Comparison of ENCODE assay signal across 17 cellular contexts in the genomic region with DNA sequence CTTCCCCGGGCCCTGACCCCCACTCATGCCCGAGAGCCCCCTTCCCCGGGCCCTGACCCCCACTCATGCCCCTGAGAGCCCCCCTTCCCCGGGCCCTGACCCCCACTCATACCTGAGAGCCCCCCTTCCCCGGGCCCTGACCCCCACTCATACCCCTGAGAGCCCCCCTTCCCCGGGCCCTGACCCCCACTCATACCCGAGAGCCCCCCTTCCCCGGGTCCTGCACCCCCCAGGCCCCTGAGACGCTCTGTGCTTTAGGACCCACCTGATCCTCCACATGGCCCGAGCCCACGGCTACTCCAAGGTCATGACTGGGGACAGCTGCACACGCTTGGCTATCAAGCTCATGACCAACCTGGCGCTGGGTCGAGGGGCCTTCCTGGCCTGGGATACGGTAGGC. TPM values are rescaled to one million over a fixed set of nuclear protein-coding genes. Genes with fewer than 3 reads are reported as not detected.
DNase-seq lines count a peak whose midpoint lies in the region; ATAC-seq and TF ChIP-seq lines count a peak whose summit lies in the region.
"Had no signal": no experiment of that assay in that cellular context is flagged by ENCODE, and none has a peak within 500 bp of the region (broad histone marks: within the 10 kb centered on the region; RNA-seq: fewer than 3 reads in every experiment).

No MANE protein-coding gene starts in this region.

- no peaks in the 10 kb centered on the region for H3K9me3 Mint-ChIP-seq in activated T-cell treated with anti-CD3 and anti-CD28 coated beads, Interleukin-2, amount 50 U/mL, for 24 hours
- H3K9me3 Mint-ChIP-seq in activated T-cell treated with anti-CD3 and anti-CD28 coated beads, Interleukin-2, amount 50 U/mL, for 4 hours = no peaks in the 10 kb centered on the region
- no peaks in the 10 kb centered on the region for H3K9me3 Mint-ChIP-seq in H9
- H3K9me3 Mint-ChIP-seq: CD14-positive monocyte; CD4-positive, alpha-beta memory T cell had no signal

- H3K9ac ChIP-seq in H9 (ENCODE audit: extremely low read depth, insufficient read length, low read length) (no peak overlapping the region), neuronal stem cell (ENCODE audit: low read depth, low read length, poor library complexity) (no peak overlapping the region)
- H3K9ac ChIP-seq: BLaER1, GM23248 had no signal

- H3K27me3 ChIP-seq in H9 (ENCODE audit: insufficient read depth, low read length) (no peaks in the 10 kb centered on the region), neuronal stem cell (ENCODE audit: control insufficient read depth in 3 of 3, insufficient read depth in 3 of 3, low read depth in 1 of 3, low read length in 3 of 3) (no peaks in the 10 kb centered on the region), upper lobe of left lung (no peaks in the 10 kb centered on the region)
- H3K27me3 ChIP-seq: BLaER1 had no signal

- H3K4me2 ChIP-seq in H9 (ENCODE audit: insufficient read depth, insufficient read length, low read length) = no peak overlapping the region
- H3K4me2 ChIP-seq in neuronal stem cell (ENCODE audit: insufficient read depth, low read length, poor library complexity, severe bottlenecking) = no peak overlapping the region
- H3K4me2 ChIP-seq: BLaER1 had no signal

- no peak overlapping the region for H3K27ac ChIP-seq in H9 (ENCODE audit: insufficient read length, low read depth, low read length)
- H3K27ac ChIP-seq in neuronal stem cell (replicated peaks; ENCODE audit: low read length) = no peak overlapping the region
- H3K27ac ChIP-seq in upper lobe of left lung = no peak overlapping the region
- H3K27ac ChIP-seq: BLaER1, GM23248 had no signal

- H3K4me1 ChIP-seq in H9 (ENCODE audit: insufficient read depth, low read length) (no peaks in the 10 kb centered on the region), neuronal stem cell (ENCODE audit: control insufficient read depth in 2 of 2, insufficient read depth in 1 of 2, low read depth in 1 of 2, low read length in 2 of 2) (no peaks in the 10 kb centered on the region), upper lobe of left lung (no peaks in the 10 kb centered on the region)

- no CpG with 5 or more reads among the region's 15 CpGs for WGBS in H9 (ENCODE audit: extremely low coverage, insufficient read length, low lambda C conversion rate)
- WGBS in neuronal stem cell (ENCODE audit: extremely low coverage in 2 of 2, insufficient read length in 2 of 2, insufficient replicate concordance in 1 of 2), 2 donors = no CpG with 5 or more reads among the region's 15 CpGs
- WGBS in upper lobe of left lung, 2 donors = 68 to 81% methylated on average over 3 to 5 of the region's 15 CpGs

- peak overlapping the region; percentile 61 for H3K27ac Mint-ChIP-seq in activated T-cell treated with anti-CD3 and anti-CD28 coated beads, Interleukin-2, amount 50 U/mL, for 24 hours
- no peak overlapping the region for H3K27ac Mint-ChIP-seq in H9

- no peak overlapping the region for H3K56ac ChIP-seq in H9 (ENCODE audit: insufficient read length, low read depth, low read length)

- CTCF ChIA-PET in GM10248 (lab: Yijun Ruan, JAX) = interaction anchor here (6.2 kb wide), 1 partner anchor 23 kb away, joined by 38 read pairs; no protein-coding TSS in a partner anchor

- no peaks in the 10 kb centered on the region for H3K9me3 ChIP-seq in H9 (ENCODE audit: control insufficient read depth, low read depth, low read length)
- no peaks in the 10 kb centered on the region for H3K9me3 ChIP-seq in neuronal stem cell (replicated peaks in 1 of 2; ENCODE audit: control insufficient read depth in 2 of 2, insufficient read depth in 1 of 2, low read depth in 1 of 2, low read length in 2 of 2)
- no peaks in the 10 kb centered on the region for H3K9me3 ChIP-seq in upper lobe of left lung
- H3K9me3 ChIP-seq: BLaER1 had no signal

- DNase-seq in activated T-cell treated with anti-CD3 and anti-CD28 coated beads, Interleukin-2, amount 50 U/mL, for 24 hours = no peak
- no peak for DNase-seq in activated T-cell treated with anti-CD3 and anti-CD28 coated beads, Interleukin-2, amount 50 U/mL, for 4 hours
- peak; percentile 43 for DNase-seq in GM10248 (ENCODE audit: extremely low spot score)
- no peak for DNase-seq in H9
- DNase-seq in neuronal stem cell (ENCODE audit: low spot score) = no peak
- DNase-seq in upper lobe of left lung = no peak
- DNase-seq: 8988T; Calu3; CD4-positive, alpha-beta memory T cell; DMS79 treated with DMSO at 0.1 percent for 48 hours; GF-D8; GM23248 had no signal

- H3K36me3 ChIP-seq in neuronal stem cell (replicated peaks in 1 of 2; ENCODE audit: control insufficient read depth in 2 of 2, insufficient read depth in 2 of 2, low read length in 2 of 2) = peaks cover 16 to 41% of the 10 kb centered on the region in 2 donors
- peaks cover 23 to 57% (median 51%) of the 10 kb centered on the region in 4 donors for H3K36me3 ChIP-seq in upper lobe of left lung

- POLR2A ChIA-PET in GM10248 (lab: Yijun Ruan, JAX) = no interaction called here

- H3K23me2 ChIP-seq in H9 (ENCODE audit: insufficient read length, low read depth, low read length, poor library complexity, severe bottlenecking) = no peaks in the 10 kb centered on the region

- H2AK5ac ChIP-seq in H9 (ENCODE audit: insufficient read length, low read length) (no peak overlapping the region), neuronal stem cell (ENCODE audit: low read depth, low read length) (no peak overlapping the region)

- H3K14ac ChIP-seq in H9 (ENCODE audit: insufficient read depth, low read length) = no peak overlapping the region
- no peak overlapping the region for H3K14ac ChIP-seq in neuronal stem cell (ENCODE audit: low read length)

- H4K20me1 ChIP-seq in H9 (ENCODE audit: control insufficient read depth, insufficient read depth, insufficient read length) = no peaks in the 10 kb centered on the region

- no peaks in the 10 kb centered on the region for H3K27me3 Mint-ChIP-seq in activated T-cell treated with anti-CD3 and anti-CD28 coated beads, Interleukin-2, amount 50 U/mL, for 24 hours
- no peaks in the 10 kb centered on the region for H3K27me3 Mint-ChIP-seq in activated T-cell treated with anti-CD3 and anti-CD28 coated beads, Interleukin-2, amount 50 U/mL, for 4 hours (ENCODE audit: low read depth)
- H3K27me3 Mint-ChIP-seq in H9 (ENCODE audit: low read depth) = no peaks in the 10 kb centered on the region
- H3K27me3 Mint-ChIP-seq: CD4-positive, alpha-beta memory T cell had no signal

- TF ChIP-seq POLR2A in upper lobe of left lung (IDR thresholded peaks at IDR 0.05) = no peak

- H2BK5ac ChIP-seq in H9 (ENCODE audit: insufficient read length, low read length) = no peak overlapping the region
- no peak overlapping the region for H2BK5ac ChIP-seq in neuronal stem cell (ENCODE audit: low read length)

- TF ChIP-seq EP300 in upper lobe of left lung (IDR thresholded peaks at IDR 0.05) = no peak

- H3K36me3 Mint-ChIP-seq in activated T-cell treated with anti-CD3 and anti-CD28 coated beads, Interleukin-2, amount 50 U/mL, for 24 hours (ENCODE audit: low read depth) = peaks cover 84% of the 10 kb centered on the region
- H3K36me3 Mint-ChIP-seq in activated T-cell treated with anti-CD3 and anti-CD28 coated beads, Interleukin-2, amount 50 U/mL, for 4 hours (ENCODE audit: insufficient read depth) = peaks cover 7% of the 10 kb centered on the region
- H3K36me3 Mint-ChIP-seq in H9 (ENCODE audit: insufficient read depth in 1 of 3, low read depth in 3 of 3) = peaks cover 4 to 20% (median 19%) of the 10 kb centered on the region in 3 experiments; a peak in 5 of 7 replicates

- H4K91ac ChIP-seq in H9 (ENCODE audit: insufficient read length, low read depth, low read length) (no peak overlapping the region), neuronal stem cell (ENCODE audit: low read depth, low read length, poor library complexity) (no peak overlapping the region)

- H3T11ph ChIP-seq in H9 (ENCODE audit: low read length) = no peak overlapping the region

- no peak overlapping the region for H4K8ac ChIP-seq in H9 (replicated peaks; ENCODE audit: insufficient read length, low read depth, low read length)
- no peak overlapping the region for H4K8ac ChIP-seq in neuronal stem cell (ENCODE audit: low read depth, low read length)

- H3K4ac ChIP-seq in H9 (ENCODE audit: low read depth, low read length) = no peak overlapping the region
- no peak overlapping the region for H3K4ac ChIP-seq in neuronal stem cell (ENCODE audit: low read length)

- H2BK120ac ChIP-seq in H9 (ENCODE audit: low read depth, low read length, poor library complexity, severe bottlenecking) (no peak overlapping the region), neuronal stem cell (ENCODE audit: low read depth, low read length) (no peak overlapping the region)

- H2BK20ac ChIP-seq in H9 (ENCODE audit: low read depth, low read length, poor library complexity, severe bottlenecking) = no peak overlapping the region

- no peak overlapping the region for H3K18ac ChIP-seq in H9 (ENCODE audit: insufficient read length, low read depth, low read length)
- no peak overlapping the region for H3K18ac ChIP-seq in neuronal stem cell (ENCODE audit: low read length)

- H3K79me2 ChIP-seq in H9 (ENCODE audit: insufficient read depth, low read length) = no peaks in the 10 kb centered on the region

- H3K23ac ChIP-seq in H9 (ENCODE audit: insufficient read length, low read depth, low read length) = no peak overlapping the region
- peak overlapping the region; percentile 65 for H3K23ac ChIP-seq in neuronal stem cell (ENCODE audit: low read depth, low read length, poor library complexity)

- H2BK12ac ChIP-seq in H9 (ENCODE audit: insufficient read length, low read depth, low read length) (peak overlapping the region; percentile 64), neuronal stem cell (ENCODE audit: low read length) (no peak overlapping the region)

- H3K79me1 ChIP-seq in H9 (ENCODE audit: insufficient read depth, low read depth, low read length, poor library complexity, severe bottlenecking) = no peaks in the 10 kb centered on the region
- H3K79me1 ChIP-seq in neuronal stem cell (ENCODE audit: low read depth, low read length) = peaks cover 4% of the 10 kb centered on the region

- no peak overlapping the region for H3K4me3 Mint-ChIP-seq in activated T-cell treated with anti-CD3 and anti-CD28 coated beads, Interleukin-2, amount 50 U/mL, for 24 hours
- H3K4me3 Mint-ChIP-seq in activated T-cell treated with anti-CD3 and anti-CD28 coated beads, Interleukin-2, amount 50 U/mL, for 4 hours = no peak overlapping the region
- no peak overlapping the region for H3K4me3 Mint-ChIP-seq in H9
- H3K4me3 Mint-ChIP-seq: CD14-positive monocyte had no signal

- peaks cover 27% of the 10 kb centered on the region for H3K4me1 Mint-ChIP-seq in activated T-cell treated with anti-CD3 and anti-CD28 coated beads, Interleukin-2, amount 50 U/mL, for 24 hours (ENCODE audit: low read depth)
- no peaks in the 10 kb centered on the region for H3K4me1 Mint-ChIP-seq in activated T-cell treated with anti-CD3 and anti-CD28 coated beads, Interleukin-2, amount 50 U/mL, for 4 hours (ENCODE audit: low read depth)
- H3K4me1 Mint-ChIP-seq in H9 = peaks cover 0 to 6% of the 10 kb centered on the region in 2 experiments; a peak in 1 of 4 replicates
- H3K4me1 Mint-ChIP-seq: CD14-positive monocyte had no signal

- TF ChIP-seq CTCF in GM10248 (IDR thresholded peaks at IDR 0.05; ENCODE audit: control extremely low read depth, extremely low read depth, low read depth, missing control alignments) = no peak
- no peak for TF ChIP-seq CTCF in H9 (conservative IDR thresholded peaks at IDR 0.05)
- no peak for TF ChIP-seq CTCF in upper lobe of left lung (IDR thresholded peaks at IDR 0.05)

- no peak for ATAC-seq in activated T-cell treated with anti-CD3 and anti-CD28 coated beads, Interleukin-2, amount 50 U/mL, for 4 hours
- ATAC-seq in upper lobe of left lung (ENCODE audit: low FRiP score in 2 of 2) = no peak
- ATAC-seq in HG02678 (IDR thresholded peaks at IDR 0.05; ENCODE audit: unreplicated experiment) = no peak

- H4K5ac ChIP-seq in H9 (ENCODE audit: insufficient read length, low read depth, low read length) = no peak overlapping the region

- H2BK15ac ChIP-seq in H9 (ENCODE audit: low read depth, low read length) (no peak overlapping the region), neuronal stem cell (ENCODE audit: low read length) (no peak overlapping the region)

- H3K4me3 ChIP-seq in neuronal stem cell (ENCODE audit: low read length in 2 of 2) (no peak overlapping the region), upper lobe of left lung (no peak overlapping the region)
- H3K4me3 ChIP-seq: BLaER1, GM12878, GM23248 had no signal

- H2AFZ ChIP-seq in H9 (ENCODE audit: low read length) (no peak overlapping the region), neuronal stem cell (ENCODE audit: low read length) (no peak overlapping the region)
- H2AFZ ChIP-seq: GM23248 had no signal

RNA-seq across cellular contexts. Expression of a gene that starts 6.8 kb away (rescaled TPM):
- total RNA-seq in activated T-cell treated with anti-CD3 and anti-CD28 coated beads, Interleukin-2, amount 50 U/mL, for 4 hours = 100 to 1,000 TPM in 2 of 3 donors, 10 to 100 TPM in 1; 96.8 to 129 (median 116) TPM
- total RNA-seq in H9 (2021) (31.5 and 32.8 TPM in 2 replicates), upper lobe of left lung (10 to 100 TPM in 5 of 6 donors, 1 to 10 TPM in 1; 9.4 to 31.4 (median 20.6) TPM)
- polyA plus RNA-seq in neuronal stem cell (2013, experiment 1 of 2) = 25.8 TPM
- polyA plus RNA-seq in neuronal stem cell (2013, experiment 2 of 2) = 28.0 TPM

RNA-seq across cellular contexts. Expression of a gene that starts 6.8 kb away (rescaled TPM):
- 10 to 100 TPM; 28.0 to 45.7 (median 30.6) TPM for total RNA-seq in activated T-cell treated with anti-CD3 and anti-CD28 coated beads, Interleukin-2, amount 50 U/mL, for 4 hours
- total RNA-seq in H9 (2021) (22.3 and 26.5 TPM in 2 replicates), upper lobe of left lung (100 to 1,000 TPM in 1 of 6 donors, 10 to 100 TPM in 5; 23.2 to 101 (median 64.6) TPM)
- 20.4 TPM for polyA plus RNA-seq in neuronal stem cell (2013, experiment 1 of 2)
- 19.1 TPM for polyA plus RNA-seq in neuronal stem cell (2013, experiment 2 of 2)

RNA-seq across cellular contexts. Expression of a gene that starts 26.7 kb away (rescaled TPM):
- total RNA-seq in activated T-cell treated with anti-CD3 and anti-CD28 coated beads, Interleukin-2, amount 50 U/mL, for 4 hours = 1 to 10 TPM in 2 of 3 donors, under 1 TPM in 1; 0.90 to 1.3 (median 1.2) TPM
- total RNA-seq in H9 (2021) (3.2 and 3.7 TPM in 2 replicates), upper lobe of left lung (1 to 10 TPM in 4 of 6 donors, under 1 TPM in 1, not detected in 1; 0.78 to 8.1 (median 7.0) TPM)
- 0.50 TPM for polyA plus RNA-seq in neuronal stem cell (2013, experiment 1 of 2)
- 0.32 TPM for polyA plus RNA-seq in neuronal stem cell (2013, experiment 2 of 2)
- total RNA-seq: A673, GM23248 had no signal

RNA-seq across cellular contexts. Expression of a gene that starts 50.2 kb away (rescaled TPM):
- 10 to 100 TPM; 39.0 to 49.2 (median 44.4) TPM for total RNA-seq in activated T-cell treated with anti-CD3 and anti-CD28 coated beads, Interleukin-2, amount 50 U/mL, for 4 hours
- total RNA-seq in H9 (2021) = 53.2 and 57.1 TPM in 2 replicates
- 50.0 TPM for polyA plus RNA-seq in neuronal stem cell (2013, experiment 1 of 2)
- 51.3 TPM for polyA plus RNA-seq in neuronal stem cell (2013, experiment 2 of 2)
- 100 to 1,000 TPM in 2 of 6 donors, 10 to 100 TPM in 4; 38.1 to 114 (median 90.5) TPM for total RNA-seq in upper lobe of left lung
